In genomic region chr20:15930324-15931305, GRCh38 we compare ENCODE assay signal across 8 cellular contexts.
DNase-seq lines count a peak whose midpoint lies in the region; ATAC-seq, FAIRE-seq and TF ChIP-seq lines count a peak whose summit lies in the region.

No MANE protein-coding gene starts in this region.

- no peaks in the 10 kb centered on the region for H3K27me3 Mint-ChIP-seq in activated B cell treated with CpG ODN at 0.5 μM for 24 hours

- no peak overlapping the region for H3K9ac ChIP-seq in kidney (ENCODE audit: low read length in 2 of 2)

- no peaks in the 10 kb centered on the region for H3K27me3 ChIP-seq in upper lobe of left lung

- H3K4me3 Mint-ChIP-seq in activated B cell treated with CpG ODN at 0.5 μM for 24 hours = no peak overlapping the region

- H3K27ac ChIP-seq in kidney (ENCODE audit: low read depth in 2 of 2, low read length in 2 of 2) (no peak overlapping the region), upper lobe of left lung (no peak overlapping the region)

- CTCF ChIA-PET in activated B cell treated with CpG ODN at 0.5 μM for 24 hours (lab: Charles Lee) = interaction anchor here (0.6 to 6.0 kb wide), 8 partner anchors 58 to 586 kb away, joined by 3 to 49 read pairs (median 4); no protein-coding TSS in a partner anchor

- 11 to 27% methylated on average over 2 of the region's 2 CpGs for WGBS in upper lobe of left lung, 2 donors

- intact Hi-C loops in activated B cell treated with CpG ODN at 0.5 μM for 24 hours (cut with micrococcal nuclease) = loop anchor here (1.0 to 10.0 kb wide), 6 partner anchors 87 to 1596 kb away; partner anchors contain the start of gene FLRT3
- intact Hi-C loops in kidney (cut with DNase I) = no loop called here

- no peaks in the 10 kb centered on the region for H3K9me3 Mint-ChIP-seq in activated B cell treated with CpG ODN at 0.5 μM for 24 hours

- no peak for TF ChIP-seq POLR2A in upper lobe of left lung (IDR thresholded peaks at IDR 0.05)

- H3K4me1 ChIP-seq in kidney (ENCODE audit: control insufficient read depth in 1 of 2, insufficient read depth in 1 of 2, low read depth in 1 of 2, low read length in 2 of 2) = no peaks in the 10 kb centered on the region
- peaks cover 0 to 9% (median 5%) of the 10 kb centered on the region in 4 donors for H3K4me1 ChIP-seq in upper lobe of left lung

- peaks cover 36% of the 10 kb centered on the region for H3K4me1 Mint-ChIP-seq in activated B cell treated with CpG ODN at 0.5 μM for 24 hours

- ATAC-seq in activated B cell treated with CpG ODN at 0.5 μM for 24 hours (ENCODE audit: low read depth) (peak; percentile 54), upper lobe of left lung (ENCODE audit: low FRiP score in 2 of 2) (peak in 1 of 2 donors; percentile 32), GM18498 (IDR thresholded peaks at IDR 0.05; ENCODE audit: unreplicated experiment) (no peak), HG03469 (IDR thresholded peaks at IDR 0.05; ENCODE audit: unreplicated experiment) (no peak), HG02759 (IDR thresholded peaks at IDR 0.05; ENCODE audit: unreplicated experiment) (no peak)

- POLR2A ChIA-PET in activated B cell treated with CpG ODN at 0.5 μM for 24 hours (lab: Charles Lee) = no interaction called here

- H3K27ac Mint-ChIP-seq in activated B cell treated with CpG ODN at 0.5 μM for 24 hours = peak overlapping the region; percentile 67

- no peak for TF ChIP-seq EP300 in upper lobe of left lung (IDR thresholded peaks at IDR 0.05)

- H3K9me3 ChIP-seq in kidney (ENCODE audit: control insufficient read depth in 1 of 2, low read length in 2 of 2) = no peaks in the 10 kb centered on the region
- no peaks in the 10 kb centered on the region for H3K9me3 ChIP-seq in upper lobe of left lung

- TF ChIP-seq CTCF in D721Med (IDR thresholded peaks at IDR 0.05; ENCODE audit: insufficient read depth, missing control alignments) = peak; percentile 81
- TF ChIP-seq CTCF in activated B cell treated with CpG ODN at 0.5 μM for 24 hours (IDR thresholded peaks at IDR 0.05) = no peak
- TF ChIP-seq CTCF in kidney (IDR thresholded peaks at IDR 0.05; ENCODE audit: borderline replicate concordance, extremely low read depth, insufficient read depth) = peak; percentile 45
- TF ChIP-seq CTCF in upper lobe of left lung (IDR thresholded peaks at IDR 0.05) = peak; percentile 16 to 63 (median 38)

- no peaks in the 10 kb centered on the region for H3K36me3 Mint-ChIP-seq in activated B cell treated with CpG ODN at 0.5 μM for 24 hours (ENCODE audit: low read depth)

- H3K4me3 ChIP-seq in kidney (ENCODE audit: low read length in 2 of 2) (no peak overlapping the region), upper lobe of left lung (no peak overlapping the region)

- H3K36me3 ChIP-seq in kidney (ENCODE audit: control insufficient read depth in 1 of 2, insufficient read depth in 2 of 2, low read length in 2 of 2) (no peaks in the 10 kb centered on the region), upper lobe of left lung (no peaks in the 10 kb centered on the region)

- FAIRE-seq in D721Med (lab: Jason Lieb, UNC) (no peak), kidney (lab: Jason Lieb, UNC) (no peak)

- DNase-seq in D721Med (ENCODE audit: insufficient read length, low spot score) (no peak), M059J (ENCODE audit: low read depth) (peak; percentile 67), activated B cell treated with CpG ODN at 0.5 μM for 24 hours (no peak), kidney (no peak), upper lobe of left lung (no peak)
